3 cellular contexts compared by ENCODE assay signal in the genomic region with DNA sequence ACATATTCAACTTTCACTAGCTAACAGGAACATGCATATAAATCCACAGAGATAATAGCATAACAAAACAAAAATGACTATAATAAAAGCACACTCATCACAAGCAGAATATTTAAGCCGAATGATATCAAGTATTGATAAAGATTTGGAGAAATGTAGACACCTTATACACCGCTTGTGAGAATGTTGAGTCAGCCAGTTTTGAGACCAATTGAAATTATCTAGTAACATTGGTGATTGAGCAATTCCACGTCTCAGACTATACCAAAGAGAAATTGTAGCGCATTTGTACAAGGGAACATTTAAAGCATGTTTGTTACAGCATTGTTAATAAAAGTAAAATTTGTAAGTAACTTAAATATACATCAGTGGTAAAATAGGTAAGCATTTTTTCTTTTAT.
TF ChIP-seq lines count a peak whose summit lies in the region.

No MANE protein-coding gene starts in this region.

TF ChIP-seq in HepG2, 621 proteins besides CTCF, POLR2A, EP300 and RAD21:
- TF ChIP-seq SRSF9 (IDR thresholded peaks at IDR 0.05; ENCODE audit: borderline replicate concordance, insufficient read depth, low read depth, low read length, poor library complexity, severe bottlenecking): no peak
- TF ChIP-seq, protein P1, sequence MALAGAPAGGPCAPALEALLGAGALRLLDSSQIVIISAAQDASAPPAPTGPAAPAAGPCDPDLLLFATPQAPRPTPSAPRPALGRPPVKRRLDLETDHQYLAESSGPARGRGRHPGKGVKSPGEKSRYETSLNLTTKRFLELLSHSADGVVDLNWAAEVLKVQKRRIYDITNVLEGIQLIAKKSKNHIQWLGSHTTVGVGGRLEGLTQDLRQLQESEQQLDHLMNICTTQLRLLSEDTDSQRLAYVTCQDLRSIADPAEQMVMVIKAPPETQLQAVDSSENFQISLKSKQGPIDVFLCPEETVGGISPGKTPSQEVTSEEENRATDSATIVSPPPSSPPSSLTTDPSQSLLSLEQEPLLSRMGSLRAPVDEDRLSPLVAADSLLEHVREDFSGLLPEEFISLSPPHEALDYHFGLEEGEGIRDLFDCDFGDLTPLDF (CRISPR knock-in tag; IDR thresholded peaks at IDR 0.05): no peak
- TF ChIP-seq ARID2 (CRISPR knock-in tag; IDR thresholded peaks at IDR 0.05; ENCODE audit: borderline replicate concordance): no peak
- TF ChIP-seq, protein P2, sequence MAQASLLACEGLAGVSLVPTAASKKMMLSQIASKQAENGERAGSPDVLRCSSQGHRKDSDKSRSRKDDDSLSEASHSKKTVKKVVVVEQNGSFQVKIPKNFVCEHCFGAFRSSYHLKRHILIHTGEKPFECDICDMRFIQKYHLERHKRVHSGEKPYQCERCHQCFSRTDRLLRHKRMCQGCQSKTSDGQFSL (CRISPR knock-in tag; IDR thresholded peaks at IDR 0.05): no peak
- peak; percentile 62 to 63 for TF ChIP-seq MAFK (conservative IDR thresholded peaks at IDR 0.05 in 1 of 2, IDR thresholded peaks at IDR 0.05 in 1 of 2; ENCODE audit: low read length in 2 of 2)
- TF ChIP-seq CEBPB (IDR thresholded peaks at IDR 0.05; ENCODE audit: borderline replicate concordance, low read depth, low read length): peak; percentile 20; the same call in 1 of the 2 replicates
- peak; percentile 66 for TF ChIP-seq MAFF (IDR thresholded peaks at IDR 0.05; ENCODE audit: low read depth, low read length)
- no peak for TF ChIP-seq ZFX (CRISPR knock-in tag; IDR thresholded peaks at IDR 0.05; ENCODE audit: low read depth)

TF ChIP-seq in A549, 52 proteins besides CTCF, POLR2A, EP300 and RAD21:
- TF ChIP-seq JUN (IDR thresholded peaks at IDR 0.05) (no peak), FOSB (CRISPR knock-in tag; IDR thresholded peaks at IDR 0.05) (no peak), MAFK (IDR thresholded peaks at IDR 0.05; ENCODE audit: partially characterized antibody) (peak; percentile 8)

TF ChIP-seq in endothelial cell of umbilical vein, 7 proteins besides CTCF, POLR2A, EP300 and RAD21:
- TF ChIP-seq, protein P3, sequence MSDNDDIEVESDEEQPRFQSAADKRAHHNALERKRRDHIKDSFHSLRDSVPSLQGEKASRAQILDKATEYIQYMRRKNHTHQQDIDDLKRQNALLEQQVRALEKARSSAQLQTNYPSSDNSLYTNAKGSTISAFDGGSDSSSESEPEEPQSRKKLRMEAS (IDR thresholded peaks at IDR 0.05; ENCODE audit: insufficient read depth, insufficient read length): no peak
- TF ChIP-seq FOS (IDR thresholded peaks at IDR 0.05; ENCODE audit: borderline replicate concordance, insufficient read depth, low read length): no peak
- no peak for TF ChIP-seq EZH2 (IDR thresholded peaks at IDR 0.05; ENCODE audit: borderline replicate concordance, low read depth, low read length, severe bottlenecking)
- no peak for TF ChIP-seq GATA2 (IDR thresholded peaks at IDR 0.05; ENCODE audit: insufficient read depth, insufficient read length, low read depth, low read length)
- no peak for TF ChIP-seq POLR2AphosphoS5 (IDR thresholded peaks at IDR 0.05; ENCODE audit: insufficient read depth, low read depth, low read length)
- no peak for TF ChIP-seq JUN (IDR thresholded peaks at IDR 0.05; ENCODE audit: borderline replicate concordance, insufficient read depth, insufficient read length, low read depth)
- no peak for TF ChIP-seq MYC (IDR thresholded peaks at IDR 0.05; ENCODE audit: low read depth, low read length)
